8 cellular contexts compared by ENCODE assay signal in the genomic region with DNA sequence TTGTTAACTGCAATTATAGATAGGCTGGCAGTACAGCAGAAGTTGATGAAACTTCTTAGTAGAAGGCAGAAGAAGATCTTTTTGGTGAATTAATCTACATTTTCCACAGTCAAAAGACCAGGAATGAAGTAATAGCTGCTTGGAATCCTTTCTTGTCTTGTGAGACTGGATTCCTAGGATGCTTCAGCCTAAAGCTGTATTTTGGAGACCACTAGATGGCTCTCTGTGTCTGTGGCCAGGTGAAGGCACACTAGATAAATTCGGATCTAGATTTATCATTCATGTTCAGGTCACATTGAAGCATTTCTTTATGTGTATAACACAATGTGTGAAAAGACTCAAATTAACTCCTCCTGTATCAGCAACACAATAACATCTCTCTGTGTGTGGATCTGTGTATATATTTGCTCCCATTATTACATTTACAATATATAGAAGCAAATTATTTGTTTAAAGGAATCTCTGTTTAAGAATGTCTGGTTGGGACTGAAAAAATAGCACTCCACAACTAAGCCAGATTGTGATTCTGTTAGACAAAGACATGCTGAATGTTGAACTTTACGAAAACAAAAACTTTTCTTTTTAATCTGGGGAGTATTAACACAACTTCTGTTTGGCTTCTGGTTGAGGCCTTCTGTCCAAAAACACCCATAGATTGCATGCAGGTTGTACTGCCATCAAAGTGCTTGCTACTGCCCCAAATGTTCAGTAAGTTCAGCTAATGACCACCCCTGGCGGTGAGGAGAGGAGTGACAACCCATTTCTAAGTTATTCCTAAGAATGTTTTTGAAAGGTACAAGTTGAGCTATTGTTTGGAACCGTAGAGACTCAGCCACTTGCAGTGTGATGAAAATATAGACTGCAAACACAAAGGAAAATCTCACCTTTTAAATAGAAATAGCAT. TPM values are rescaled to one million over a fixed set of nuclear protein-coding genes. Genes with fewer than 3 reads are reported as not detected.
A peak's percentile ranks its signal among the peaks of the same experiment; 100 is the strongest.
DNase-seq lines count a peak whose midpoint lies in the region; ATAC-seq and TF ChIP-seq lines count a peak whose summit lies in the region.

No MANE protein-coding gene starts in this region.

- H3K27me3 ChIP-seq in SU-DHL-6 (ENCODE audit: low read length) (no peaks in the 10 kb centered on the region), ovary (no peaks in the 10 kb centered on the region)

- H3K9me3 ChIP-seq in SU-DHL-6 (ENCODE audit: insufficient read depth, low read length) = no peaks in the 10 kb centered on the region
- H3K9me3 ChIP-seq in ovary = no peaks in the 10 kb centered on the region

- H2AFZ ChIP-seq in SU-DHL-6 (ENCODE audit: low read depth, low read length, severe bottlenecking) = no peak overlapping the region

- ATAC-seq in GM21619 (IDR thresholded peaks at IDR 0.05; ENCODE audit: unreplicated experiment) = peak; percentile 90

- no peaks in the 10 kb centered on the region for H3F3A ChIP-seq in SU-DHL-6 (ENCODE audit: insufficient read depth)

- TF ChIP-seq EP300 in ovary (IDR thresholded peaks at IDR 0.05) = no peak

- H3K9ac ChIP-seq in SU-DHL-6 (ENCODE audit: low read length) = no peak overlapping the region

- H4K20me1 ChIP-seq in SU-DHL-6 (ENCODE audit: low read depth, low read length) = no peaks in the 10 kb centered on the region

- H3K9me2 ChIP-seq in SU-DHL-6 (replicated peaks; ENCODE audit: insufficient read depth, low read length) = no peaks in the 10 kb centered on the region

- H3K4me3 ChIP-seq in SU-DHL-6 (ENCODE audit: insufficient read depth, low read length, poor library complexity, severe bottlenecking) (no peak overlapping the region), ovary (no peak overlapping the region)

- no peaks in the 10 kb centered on the region for H3K4me1 ChIP-seq in ovary (ENCODE audit: insufficient read depth)

- H3K4me2 ChIP-seq in SU-DHL-6 (ENCODE audit: low read depth, low read length, poor library complexity, severe bottlenecking) = no peak overlapping the region

- no peak overlapping the region for H3K27ac ChIP-seq in SU-DHL-6 (ENCODE audit: low read depth, low read length)
- no peak overlapping the region for H3K27ac ChIP-seq in ovary

- DNase-seq in stimulated activated CD4-positive, alpha-beta T cell treated with anti-CD3 and anti-CD28 coated beads, Interleukin-2, amount 100 ng/mL, for 24 hours = peak; percentile 13 to 21
- DNase-seq in stimulated activated CD4-positive, alpha-beta T cell treated with anti-CD3 and anti-CD28 coated beads, Interleukin-12 subunit alpha, Interleukin-12 subunit beta, amount 100 ng/mL, for 4 hours = no peak
- DNase-seq in HuH-7 (ENCODE audit: low spot score) = peak; percentile 52
- DNase-seq in iPS-NIHi7 (ENCODE audit: extremely low spot score) = peak; percentile 29
- no peak for DNase-seq in ovary
- DNase-seq in GOT3 (lab: John Stamatoyannopoulos, UW) = no peak

- no peaks in the 10 kb centered on the region for H3K79me2 ChIP-seq in SU-DHL-6 (ENCODE audit: insufficient read depth, low read length)

- TF ChIP-seq CTCF in SU-DHL-6 (IDR thresholded peaks at IDR 0.05; ENCODE audit: insufficient read depth, low read length, poor library complexity, severe bottlenecking) = peak; percentile 36
- TF ChIP-seq CTCF in ovary (IDR thresholded peaks at IDR 0.05) = no peak

- TF ChIP-seq POLR2A in ovary (IDR thresholded peaks at IDR 0.05) = no peak

- H3K36me3 ChIP-seq in SU-DHL-6 (ENCODE audit: low read length) (no peaks in the 10 kb centered on the region), ovary (no peaks in the 10 kb centered on the region)

- WGBS in ovary, 3 donors = 32 to 40% (median 33%) methylated on average over 4 of the region's 4 CpGs

- intact Hi-C loops in ovary (cut with DNase I) = no loop called here

RNA-seq across cellular contexts. Expression of gene GRIN3A, which starts 10.6 kb away (rescaled TPM):
- under 1 TPM; 0.02 to 1.00 (median 0.15) TPM for total RNA-seq in ovary
- under 1 TPM; 0.24 to 0.80 TPM for polyA plus RNA-seq in ovary

Comparison
In these comparisons a context has a peak if more than half of its experiments do, and no peak if none do; other contexts are left out.
1. DNase-seq: peak in stimulated activated CD4-positive, alpha-beta T cell treated with anti-CD3 and anti-CD28 coated beads, Interleukin-2, amount 100 ng/mL, for 24 hours (2 of 2), HuH-7 (single experiment) and iPS-NIHi7 (single experiment); none in stimulated activated CD4-positive, alpha-beta T cell treated with anti-CD3 and anti-CD28 coated beads, Interleukin-12 subunit alpha, Interleukin-12 subunit beta, amount 100 ng/mL, for 4 hours (single experiment), ovary (0 of 5) and GOT3 (single experiment).